Comparison of ENCODE assay signal across 25 cellular contexts in genomic region chr18:21273568-21273967, GRCh38. TPM values are rescaled to one million over a fixed set of nuclear protein-coding genes. Genes with fewer than 3 reads are reported as not detected.
DNase-seq lines count a peak whose midpoint lies in the region; ATAC-seq, FAIRE-seq and TF ChIP-seq lines count a peak whose summit lies in the region.
"Had no signal": no experiment of that assay in that cellular context is flagged by ENCODE, and none has a peak within 500 bp of the region (broad histone marks: within the 10 kb centered on the region; RNA-seq: fewer than 3 reads in every experiment).

No MANE protein-coding gene starts in this region.

- no peak overlapping the region for H2AFZ ChIP-seq in MM.1S (ENCODE audit: low read length)

- no peaks in the 10 kb centered on the region for H3K79me2 ChIP-seq in MM.1S (ENCODE audit: low read length)

- H3K9me3 ChIP-seq in MM.1S (replicated peaks; ENCODE audit: insufficient read depth, low read length), result no peaks in the 10 kb centered on the region
- H3K9me3 ChIP-seq: A549, BE2C, HAP-1 had no signal

- H4K20me1 ChIP-seq in MM.1S (ENCODE audit: insufficient read depth, low read length), result no peaks in the 10 kb centered on the region
- H4K20me1 ChIP-seq: BLaER1 treated with 17β-estradiol and CSF1 and Interleukin-3, amounts not matched to agents 10 nM and 100 nM had no signal

- no peaks in the 10 kb centered on the region for H3K27me3 ChIP-seq in MM.1S (replicated peaks; ENCODE audit: insufficient read depth, low read length)
- H3K27me3 ChIP-seq: BE2C; BLaER1 treated with 17β-estradiol and CSF1 and Interleukin-3, amounts not matched to agents 10 nM and 100 nM had no signal

- no peak overlapping the region for H3K4me2 ChIP-seq in MM.1S (ENCODE audit: low read depth, low read length)
- H3K4me2 ChIP-seq: A549 had no signal

- no peaks in the 10 kb centered on the region for H3F3A ChIP-seq in MM.1S (ENCODE audit: insufficient read depth, low read length)

- H3K27me3 Mint-ChIP-seq in mesothelial cell of epicardium (ENCODE audit: low read depth), result no peaks in the 10 kb centered on the region

- H3K27ac Mint-ChIP-seq in mesothelial cell of epicardium, result peak overlapping the region; percentile 51
- H3K27ac Mint-ChIP-seq: CD14-positive monocyte; CD4-positive, alpha-beta T cell; CD8-positive, alpha-beta memory T cell; HFFc6 had no signal

- H3K9ac ChIP-seq in MM.1S (ENCODE audit: low read length), result no peak overlapping the region
- H3K9ac ChIP-seq: BLaER1 treated with 17β-estradiol and CSF1 and Interleukin-3, amounts not matched to agents 10 nM and 100 nM had no signal

- H3K4me3 Mint-ChIP-seq in mesothelial cell of epicardium, result no peak overlapping the region
- H3K4me3 Mint-ChIP-seq: CD14-positive monocyte; CD4-positive, alpha-beta T cell; CD8-positive, alpha-beta memory T cell; HFFc6 had no signal

- no peak for ATAC-seq in HG02763 (IDR thresholded peaks at IDR 0.05; ENCODE audit: unreplicated experiment)
- ATAC-seq: A549 had no signal

- FAIRE-seq in GM12891 (lab: Jason Lieb, UNC), result no peak
- FAIRE-seq: A549, D721Med, GM18507, H54 had no signal

- TF ChIP-seq POLR2A in GM12891 (IDR thresholded peaks at IDR 0.05; ENCODE audit: low read depth, low read length), result no peak

- no peak for DNase-seq in GM12891 (ENCODE audit: insufficient read length, low spot score)
- peak; percentile 13 for DNase-seq in RPMI8226
- DNase-seq in mesothelial cell of epicardium (ENCODE audit: low spot score in 2 of 2, unreplicated experiment in 2 of 2), result no peak
- DNase-seq in SW480 (ENCODE audit: low spot score), result no peak
- DNase-seq in MM.1S, result no peak
- DNase-seq in nucleus accumbens (lab: John Stamatoyannopoulos, UW), result no peak
- DNase-seq: 8988T; ACHN; AML-193; BE2C; CD4-positive, alpha-beta T cell; CD8-positive, alpha-beta memory T cell; DMS53; DMS79 treated with DMSO at 0.1 percent for 48 hours; GF-D8; GOT3; HFFc6 had no signal

- H3K36me3 ChIP-seq in MM.1S (replicated peaks; ENCODE audit: insufficient read depth, low read length), result no peaks in the 10 kb centered on the region
- H3K36me3 ChIP-seq: BE2C; BLaER1 treated with 17β-estradiol and CSF1 and Interleukin-3, amounts not matched to agents 10 nM and 100 nM; HAP-1 had no signal

- no peak overlapping the region for H3K27ac ChIP-seq in MM.1S (ENCODE audit: low read length)
- H3K27ac ChIP-seq: A549; BLaER1 treated with 17β-estradiol and CSF1 and Interleukin-3, amounts not matched to agents 10 nM and 100 nM had no signal

- TF ChIP-seq CTCF in mesothelial cell of epicardium (IDR thresholded peaks at IDR 0.05; ENCODE audit: unreplicated experiment) (no peak), MM.1S (IDR thresholded peaks at IDR 0.05; ENCODE audit: low read length) (no peak)

- H3K36me3 Mint-ChIP-seq in mesothelial cell of epicardium, result peaks cover 18% of the 10 kb centered on the region
- H3K36me3 Mint-ChIP-seq: CD14-positive monocyte had no signal

- no peaks in the 10 kb centered on the region for H3K4me1 ChIP-seq in MM.1S (ENCODE audit: low read length)
- H3K4me1 ChIP-seq: A549, BE2C, HAP-1 had no signal

- H3K4me1 Mint-ChIP-seq in mesothelial cell of epicardium, result peaks cover 12% of the 10 kb centered on the region
- H3K4me1 Mint-ChIP-seq: CD14-positive monocyte; CD8-positive, alpha-beta memory T cell had no signal

- H3K9me2 ChIP-seq in MM.1S (replicated peaks; ENCODE audit: insufficient read depth, low read length), result no peaks in the 10 kb centered on the region

- H3K9me3 Mint-ChIP-seq in mesothelial cell of epicardium, result peaks cover 16% of the 10 kb centered on the region
- H3K9me3 Mint-ChIP-seq: CD4-positive, alpha-beta T cell; HFFc6 had no signal

- H3K4me3 ChIP-seq in MM.1S (ENCODE audit: low read length), result no peak overlapping the region
- H3K4me3 ChIP-seq: A549; BLaER1 treated with 17β-estradiol and CSF1 and Interleukin-3, amounts not matched to agents 10 nM and 100 nM; HAP-1 had no signal

TF ChIP-seq in GM12891, 5 proteins besides CTCF, POLR2A, EP300 and RAD21:
- TF ChIP-seq SPI1 (IDR thresholded peaks at IDR 0.05; ENCODE audit: low read depth, low read length) (peak; percentile 40), PAX5 (IDR thresholded peaks at IDR 0.05; ENCODE audit: insufficient read depth, low read length, severe bottlenecking) (no peak), POU2F2 (IDR thresholded peaks at IDR 0.05; ENCODE audit: low read depth, low read length) (no peak)

RNA-seq across cellular contexts. Expression of gene GREB1L, which starts 31.5 kb away (rescaled TPM):
- 0.31 TPM for polyA plus RNA-seq in GM12891 (2012; ENCODE audit: low read depth, missing spikeins)
- total RNA-seq in mesothelial cell of epicardium, result 23.0 to 25.5 TPM (median 25.3 TPM) in 3 replicates
- total RNA-seq: CD4-positive, alpha-beta T cell; CD8-positive, alpha-beta memory T cell had no signal
